13 cellular contexts compared by ENCODE assay signal in the genomic region with DNA sequence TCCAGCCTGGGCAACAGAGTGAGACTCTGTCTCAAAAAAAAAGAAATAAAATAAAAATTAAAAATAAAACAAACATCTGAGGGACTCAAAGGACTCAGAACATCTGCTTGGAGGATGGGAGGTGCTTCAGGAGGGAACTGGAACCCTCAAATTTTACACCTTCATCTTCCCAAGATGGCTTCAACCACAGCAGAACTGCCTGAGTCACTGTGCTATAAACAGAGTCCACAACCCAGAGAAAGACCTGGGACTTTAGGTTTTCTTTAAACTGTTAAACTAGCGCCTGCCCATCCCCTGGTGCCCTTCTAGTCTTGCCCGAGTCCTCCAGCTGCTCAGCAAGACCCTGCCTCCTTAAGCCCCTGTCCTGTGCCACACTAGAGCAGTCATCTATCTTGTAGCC. TPM values are rescaled to one million over a fixed set of nuclear protein-coding genes. Genes with fewer than 3 reads are reported as not detected.
DNase-seq lines count a peak whose midpoint lies in the region; ATAC-seq and TF ChIP-seq lines count a peak whose summit lies in the region.
"Had no signal": no experiment of that assay in that cellular context is flagged by ENCODE, and none has a peak within 500 bp of the region (broad histone marks: within the 10 kb centered on the region; RNA-seq: fewer than 3 reads in every experiment).

No MANE protein-coding gene starts in this region.

- H3K27ac Mint-ChIP-seq in CD4-positive, CD25-positive, alpha-beta regulatory T cell: peak overlapping the region; percentile 97 to 100 (median 99)
- peak overlapping the region; percentile 91 for H3K27ac Mint-ChIP-seq in T-helper 17 cell
- H3K27ac Mint-ChIP-seq in effector memory CD8-positive, alpha-beta T cell: peak overlapping the region; percentile 97

- H4K20me1 ChIP-seq in osteoblast (ENCODE audit: insufficient read depth, low read length): peaks cover 4% of the 10 kb centered on the region

- peak in 1 of 3 donors; percentile 28 for DNase-seq in CD4-positive, CD25-positive, alpha-beta regulatory T cell
- DNase-seq in T-helper 17 cell: no peak
- DNase-seq in effector memory CD8-positive, alpha-beta T cell: peak in 1 of 3 experiments; percentile 20
- no peak for DNase-seq in osteoblast (ENCODE audit: insufficient read length, low spot score, missing footprints)
- no peak for DNase-seq in MG63
- no peak for DNase-seq in NCI-H187 treated with DMSO at 0.1 percent for 48 hours (lab: John Stamatoyannopoulos, UW)
- DNase-seq: AML-193, NCI-H1694 treated with DMSO at 0.1 percent for 48 hours, Right ventricle myocardium superior had no signal

- H3K27me3 Mint-ChIP-seq in CD4-positive, CD25-positive, alpha-beta regulatory T cell: no peaks in the 10 kb centered on the region
- H3K27me3 Mint-ChIP-seq in T-helper 17 cell: no peaks in the 10 kb centered on the region
- no peaks in the 10 kb centered on the region for H3K27me3 Mint-ChIP-seq in effector memory CD8-positive, alpha-beta T cell

- no peak for TF ChIP-seq CTCF in osteoblast (IDR thresholded peaks at IDR 0.05; ENCODE audit: extremely low read depth, low read depth, low read length)

- no peaks in the 10 kb centered on the region for H3K9me3 Mint-ChIP-seq in CD4-positive, CD25-positive, alpha-beta regulatory T cell
- no peaks in the 10 kb centered on the region for H3K9me3 Mint-ChIP-seq in effector memory CD8-positive, alpha-beta T cell

- H3K4me1 Mint-ChIP-seq in CD4-positive, CD25-positive, alpha-beta regulatory T cell: peaks cover 13 to 89% (median 57%) of the 10 kb centered on the region in 4 donors
- H3K4me1 Mint-ChIP-seq in T-helper 17 cell: peaks cover 51% of the 10 kb centered on the region
- H3K4me1 Mint-ChIP-seq in effector memory CD8-positive, alpha-beta T cell (ENCODE audit: low read depth in 2 of 2): peaks cover 31 to 35% of the 10 kb centered on the region in 2 donors

- peak in 1 of 2 donors; percentile 7 for ATAC-seq in CD4-positive, CD25-positive, alpha-beta regulatory T cell (ENCODE audit: low read depth in 2 of 2)
- ATAC-seq in GM18511 (IDR thresholded peaks at IDR 0.05; ENCODE audit: unreplicated experiment): peak; percentile 38
- ATAC-seq in T-helper 17 cell: peak; percentile 22
- peak; percentile 31 for ATAC-seq in effector memory CD8-positive, alpha-beta T cell (replicated peaks)
- ATAC-seq in GM19023 (IDR thresholded peaks at IDR 0.05; ENCODE audit: unreplicated experiment): no peak
- ATAC-seq: K562 had no signal

- no peak overlapping the region for H3K4me2 ChIP-seq in osteoblast (ENCODE audit: insufficient read depth, low read length)

- H3K4me3 ChIP-seq in CD4-positive, CD25-positive, alpha-beta regulatory T cell (ENCODE audit: low read depth, low read length): peak overlapping the region; percentile 57
- no peak overlapping the region for H3K4me3 ChIP-seq in osteoblast (ENCODE audit: insufficient read depth, low read length)
- H3K4me3 ChIP-seq in MG63: no peak overlapping the region
- H3K4me3 ChIP-seq: K562, stomach had no signal

- peaks cover 22% of the 10 kb centered on the region for H3K36me3 ChIP-seq in CD4-positive, CD25-positive, alpha-beta regulatory T cell (ENCODE audit: control insufficient read depth, insufficient read depth, low read length)
- peaks cover 6% of the 10 kb centered on the region for H3K36me3 ChIP-seq in osteoblast (ENCODE audit: insufficient read depth, low read length)
- no peaks in the 10 kb centered on the region for H3K36me3 ChIP-seq in MG63

- H3K4me1 ChIP-seq in CD4-positive, CD25-positive, alpha-beta regulatory T cell (ENCODE audit: control insufficient read depth, insufficient read depth, low read length, poor library complexity, severe bottlenecking): peaks cover 54% of the 10 kb centered on the region
- H3K4me1 ChIP-seq in osteoblast (ENCODE audit: insufficient read depth, low read length): peaks cover 17% of the 10 kb centered on the region

- H2AFZ ChIP-seq in osteoblast (ENCODE audit: low read length): no peak overlapping the region

- H3K4me3 Mint-ChIP-seq in CD4-positive, CD25-positive, alpha-beta regulatory T cell: peak overlapping the region; percentile 74 to 88 (median 80)
- peak overlapping the region; percentile 89 for H3K4me3 Mint-ChIP-seq in T-helper 17 cell
- peak overlapping the region; percentile 80 to 83 for H3K4me3 Mint-ChIP-seq in effector memory CD8-positive, alpha-beta T cell

- peaks cover 32% of the 10 kb centered on the region for H3K36me3 Mint-ChIP-seq in CD4-positive, CD25-positive, alpha-beta regulatory T cell
- H3K36me3 Mint-ChIP-seq in T-helper 17 cell (ENCODE audit: low read depth): no peaks in the 10 kb centered on the region
- H3K36me3 Mint-ChIP-seq in effector memory CD8-positive, alpha-beta T cell (ENCODE audit: insufficient read depth): peaks cover 19% of the 10 kb centered on the region

- no peaks in the 10 kb centered on the region for H3K27me3 ChIP-seq in CD4-positive, CD25-positive, alpha-beta regulatory T cell (ENCODE audit: control insufficient read depth, insufficient read depth, low read length)
- H3K27me3 ChIP-seq in osteoblast (ENCODE audit: insufficient read depth, low read length): no peaks in the 10 kb centered on the region
- H3K27me3 ChIP-seq in MG63: no peaks in the 10 kb centered on the region
- H3K27me3 ChIP-seq: stomach had no signal

- H3K9me3 ChIP-seq in CD4-positive, CD25-positive, alpha-beta regulatory T cell (ENCODE audit: control insufficient read depth in 2 of 2, low read length in 2 of 2): no peaks in the 10 kb centered on the region
- no peaks in the 10 kb centered on the region for H3K9me3 ChIP-seq in T-helper 17 cell (ENCODE audit: control insufficient read depth, low read length, poor library complexity, severe bottlenecking)
- H3K9me3 ChIP-seq in osteoblast (ENCODE audit: low read depth, low read length): no peaks in the 10 kb centered on the region
- no peaks in the 10 kb centered on the region for H3K9me3 ChIP-seq in MG63
- H3K9me3 ChIP-seq: stomach had no signal

- H3K79me2 ChIP-seq in osteoblast (ENCODE audit: insufficient read depth, low read length): no peaks in the 10 kb centered on the region

- peak overlapping the region; percentile 85 for H3K27ac ChIP-seq in CD4-positive, CD25-positive, alpha-beta regulatory T cell (ENCODE audit: insufficient read depth, low read length, poor library complexity, severe bottlenecking)
- no peak overlapping the region for H3K27ac ChIP-seq in osteoblast (ENCODE audit: low read depth, low read length)

RNA-seq across cellular contexts. Expression of a gene that starts 40.8 kb away (rescaled TPM):
- 85.7 TPM for total RNA-seq in CD4-positive, CD25-positive, alpha-beta regulatory T cell
- 100 to 1,000 TPM; 165 to 188 (median 183) TPM for polyA plus RNA-seq in CD4-positive, CD25-positive, alpha-beta regulatory T cell
- total RNA-seq in T-helper 17 cell (100 to 1,000 TPM in 1 of 2 donors, 10 to 100 TPM in 1; 64.7 to 135 TPM), osteoblast (24.5 and 29.3 TPM in 2 replicates)
- total RNA-seq in MG63 (2014; rRNA removed; shearing (Covaris generic); ENCODE audit: low replicate concordance): 33.7 and 41.1 TPM in 2 replicates
